ENCODE assay signal across 21 cellular contexts in the genomic region with DNA sequence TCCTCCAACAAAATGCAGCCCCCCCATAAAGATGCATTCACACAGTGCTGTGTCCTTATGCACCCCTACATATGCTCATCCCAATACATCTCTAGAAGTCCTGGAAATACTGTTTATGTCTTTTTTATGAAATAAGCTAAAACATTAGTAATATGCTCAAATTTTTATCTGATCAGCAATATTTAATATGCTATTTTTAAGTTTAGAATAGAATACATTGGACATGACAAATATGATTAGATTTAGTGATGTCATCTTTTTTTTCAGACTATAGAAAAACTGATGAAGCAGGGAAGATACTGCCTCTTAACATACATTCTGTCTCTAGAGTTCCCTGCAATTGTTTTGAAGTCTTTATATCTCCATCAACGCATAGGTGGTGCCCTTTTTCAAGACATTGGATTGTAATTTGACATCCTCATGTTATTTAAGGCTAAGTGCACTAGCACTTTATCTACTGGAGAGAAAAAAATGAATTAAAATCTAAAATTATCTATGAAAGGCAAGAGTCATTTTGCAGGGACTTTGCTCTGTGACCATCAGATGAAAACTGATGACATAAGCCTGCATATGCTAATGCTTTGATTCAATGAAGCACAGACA.
"Had no signal": no experiment of that assay in that cellular context is flagged by ENCODE, and none has a peak within 500 bp of the region (broad histone marks: within the 10 kb centered on the region; RNA-seq: fewer than 3 reads in every experiment).

No MANE protein-coding gene starts in this region.

- H3K4me1 ChIP-seq: esophagus squamous epithelium, prostate gland, right atrium auricular region, sigmoid colon, stomach, thyroid gland, vagina had no signal

- ATAC-seq: effector memory CD8-positive, alpha-beta T cell; left lobe of liver; naive thymus-derived CD4-positive, alpha-beta T cell; stimulated activated effector memory CD8-positive, alpha-beta T cell treated with anti-CD3 and anti-CD28 coated beads, Interleukin-12 subunit alpha, Interleukin-12 subunit beta, amount 100 ng/mL, for 72 hours had no signal

- H3K4me3 ChIP-seq: esophagus squamous epithelium, prostate gland, right atrium auricular region, sigmoid colon, stomach, thyroid gland, vagina had no signal

- H3K27me3 ChIP-seq: esophagus squamous epithelium, right atrium auricular region, sigmoid colon, stomach, thyroid gland, vagina had no signal

- H3K9me3 ChIP-seq: esophagus squamous epithelium, prostate gland, right atrium auricular region, sigmoid colon, stomach, thyroid gland, vagina had no signal

- DNase-seq: cortex of kidney; effector memory CD8-positive, alpha-beta T cell; erythroblast; esophagus squamous epithelium; foreskin melanocyte; kidney; mesenchymal stem cell; naive thymus-derived CD4-positive, alpha-beta T cell; sigmoid colon; stimulated activated CD4-positive, alpha-beta T cell treated with anti-CD3 and anti-CD28 coated beads, Interleukin-2, amount 100 ng/mL, for 24 hours; stimulated activated CD4-positive, alpha-beta T cell treated with anti-CD3 and anti-CD28 coated beads, Interleukin-4, amount 100 ng/mL, for 24 hours; stimulated activated naive CD4-positive, alpha-beta T cell treated with Interleukin-2 at 50 U/mL for 16 hours; stomach; thyroid gland; trophoblast cell had no signal

- H3K27ac ChIP-seq: esophagus squamous epithelium, prostate gland, right atrium auricular region, sigmoid colon, stomach, thyroid gland, vagina had no signal

- FAIRE-seq: endometrium, kidney had no signal

- H3K36me3 ChIP-seq: esophagus squamous epithelium, prostate gland, right atrium auricular region, sigmoid colon, stomach, thyroid gland, vagina had no signal
